Comparison of ENCODE assay signal across 24 cellular contexts in the genomic region with DNA sequence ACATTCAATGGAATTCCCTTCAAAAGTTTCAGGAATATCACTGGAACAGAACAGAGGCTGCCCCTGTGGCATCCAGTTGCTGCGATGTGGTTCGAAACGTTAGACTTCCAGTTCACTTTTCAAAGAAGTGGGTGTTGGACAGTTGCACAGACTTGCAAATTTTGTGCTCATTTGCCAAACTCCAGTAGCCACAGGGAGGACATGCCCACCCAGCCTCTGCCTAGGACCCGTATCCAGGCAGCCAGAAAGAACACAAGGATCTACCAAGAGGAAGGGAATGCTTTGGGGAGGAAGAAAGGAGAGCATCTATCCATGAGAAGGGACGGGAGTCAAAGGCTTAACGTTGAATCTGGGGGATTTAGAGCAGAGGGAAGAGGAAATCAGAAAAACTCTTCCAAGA. TPM values are rescaled to one million over a fixed set of nuclear protein-coding genes. Genes with fewer than 3 reads are reported as not detected.
"Had no signal": no experiment of that assay in that cellular context is flagged by ENCODE, and none has a peak within 500 bp of the region (broad histone marks: within the 10 kb centered on the region; RNA-seq: fewer than 3 reads in every experiment).

Gene METTL21C, minus strand, starts transcription at position 101 of the 400 bp plus-strand sequence. CDS start 546 bp downstream, outside the sequence.

- H3K27me3 ChIP-seq: right atrium auricular region, thyroid gland, upper lobe of left lung, uterus had no signal

- DNase-seq: effector CD4-positive, alpha-beta T cell; endodermal cell; heart right ventricle; hypothalamus; mammary epithelial cell; mucosa of descending colon; naive thymus-derived CD8-positive, alpha-beta T cell; stimulated activated CD4-positive, alpha-beta T cell treated with anti-CD3 and anti-CD28 coated beads, Interleukin-4, amount 100 ng/mL, for 1 hour; stimulated activated CD8-positive, alpha-beta memory T cell treated with anti-CD3 and anti-CD28 coated beads, Interleukin-4, amount 100 ng/mL, for 48 hours; stimulated activated naive CD8-positive, alpha-beta T cell treated with anti-CD3 and anti-CD28 coated beads, Interleukin-15, Interleukin-2, amounts not matched to agents 100 U/mL and 50 U/mL, for 24 hours; thyroid gland; upper lobe of left lung; uterus had no signal

- H3K4me1 Mint-ChIP-seq: stimulated activated effector memory CD8-positive, alpha-beta T cell treated with anti-CD3 and anti-CD28 coated beads, Interleukin-12 subunit alpha, Interleukin-12 subunit beta, amount 100 ng/mL, for 72 hours had no signal

- H3K4me3 ChIP-seq: coronary artery, heart right ventricle, mucosa of descending colon, right atrium auricular region, suprapubic skin, thyroid gland, upper lobe of left lung, uterus had no signal

- H3K4me1 ChIP-seq: right atrium auricular region, thyroid gland, upper lobe of left lung had no signal

- H3K9me3 ChIP-seq: suprapubic skin, thyroid gland, uterus had no signal

- H3K27ac ChIP-seq: coronary artery, heart right ventricle, right atrium auricular region, suprapubic skin, thyroid gland, upper lobe of left lung had no signal

- ATAC-seq: heart right ventricle; left lobe of liver; mucosa of descending colon; naive thymus-derived CD8-positive, alpha-beta T cell; stimulated activated effector memory CD8-positive, alpha-beta T cell treated with anti-CD3 and anti-CD28 coated beads, Interleukin-12 subunit alpha, Interleukin-12 subunit beta, amount 100 ng/mL, for 72 hours; stimulated activated naive CD8-positive, alpha-beta T cell treated with anti-CD3 and anti-CD28 coated beads, Interleukin-15, Interleukin-2, amounts not matched to agents 100 U/mL and 50 U/mL, for 24 hours had no signal

- H3K4me3 Mint-ChIP-seq: endodermal cell; naive thymus-derived CD8-positive, alpha-beta T cell; stimulated activated effector memory CD8-positive, alpha-beta T cell treated with anti-CD3 and anti-CD28 coated beads, Interleukin-12 subunit alpha, Interleukin-12 subunit beta, amount 100 ng/mL, for 72 hours had no signal

- H3K36me3 ChIP-seq: heart right ventricle, right atrium auricular region, suprapubic skin, thyroid gland, upper lobe of left lung, uterus had no signal

- H3K36me3 Mint-ChIP-seq: stimulated activated effector memory CD8-positive, alpha-beta T cell treated with anti-CD3 and anti-CD28 coated beads, Interleukin-12 subunit alpha, Interleukin-12 subunit beta, amount 100 ng/mL, for 72 hours had no signal

- H3K27ac Mint-ChIP-seq: endodermal cell; naive thymus-derived CD8-positive, alpha-beta T cell; stimulated activated effector memory CD8-positive, alpha-beta T cell treated with anti-CD3 and anti-CD28 coated beads, Interleukin-12 subunit alpha, Interleukin-12 subunit beta, amount 100 ng/mL, for 72 hours had no signal

RNA-seq across cellular contexts. Expression of gene METTL21C, which starts in this region (rescaled TPM):
- total RNA-seq: chondrocyte; dermis microvascular lymphatic vessel endothelial cell; endodermal cell; heart right ventricle; left lobe of liver; lower leg skin; mammary epithelial cell; mucosa of descending colon; naive thymus-derived CD8-positive, alpha-beta T cell; omental fat pad; pulmonary artery endothelial cell; right atrium auricular region; suprapubic skin; thyroid gland; upper lobe of left lung had no signal
- polyA plus RNA-seq: esophagus, heart right ventricle, mammary epithelial cell had no signal
